Comparison of ENCODE assay signal across 1 cellular context in the genomic region with DNA sequence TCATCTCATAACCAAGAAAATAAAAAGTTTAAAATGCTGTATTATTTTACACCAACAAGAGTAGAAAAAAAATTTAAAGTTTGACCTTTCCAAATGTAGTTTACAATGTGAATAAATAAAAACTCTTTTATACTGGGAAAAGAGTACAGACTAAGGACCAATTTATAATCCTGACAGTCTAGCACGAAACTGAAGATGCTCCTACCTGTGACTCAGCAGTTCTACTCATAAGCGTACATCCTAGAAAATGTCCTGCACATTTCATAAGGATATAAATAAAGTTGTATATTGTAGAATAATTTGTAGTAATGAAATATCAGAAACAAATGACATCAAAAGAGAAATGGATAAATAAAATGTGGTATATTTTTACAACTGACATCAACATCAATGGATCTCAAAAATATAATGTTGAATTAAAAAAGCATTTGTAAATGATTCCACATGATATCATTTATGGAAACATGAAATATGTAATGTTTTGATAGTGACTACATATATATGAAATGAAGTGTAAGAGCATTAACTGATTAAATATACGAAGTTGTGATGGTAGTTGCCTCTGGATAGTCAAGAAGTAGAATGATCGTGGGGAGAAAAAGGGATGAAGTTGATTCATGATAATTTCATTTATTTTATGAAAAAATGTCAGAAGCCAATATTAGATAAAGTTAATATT.
TF ChIP-seq lines count a peak whose summit lies in the region.

No MANE protein-coding gene starts in this region.

TF ChIP-seq in GM23338, 12 proteins besides CTCF, POLR2A, EP300 and RAD21 (continued from another document):
- TF ChIP-seq, protein P1, sequence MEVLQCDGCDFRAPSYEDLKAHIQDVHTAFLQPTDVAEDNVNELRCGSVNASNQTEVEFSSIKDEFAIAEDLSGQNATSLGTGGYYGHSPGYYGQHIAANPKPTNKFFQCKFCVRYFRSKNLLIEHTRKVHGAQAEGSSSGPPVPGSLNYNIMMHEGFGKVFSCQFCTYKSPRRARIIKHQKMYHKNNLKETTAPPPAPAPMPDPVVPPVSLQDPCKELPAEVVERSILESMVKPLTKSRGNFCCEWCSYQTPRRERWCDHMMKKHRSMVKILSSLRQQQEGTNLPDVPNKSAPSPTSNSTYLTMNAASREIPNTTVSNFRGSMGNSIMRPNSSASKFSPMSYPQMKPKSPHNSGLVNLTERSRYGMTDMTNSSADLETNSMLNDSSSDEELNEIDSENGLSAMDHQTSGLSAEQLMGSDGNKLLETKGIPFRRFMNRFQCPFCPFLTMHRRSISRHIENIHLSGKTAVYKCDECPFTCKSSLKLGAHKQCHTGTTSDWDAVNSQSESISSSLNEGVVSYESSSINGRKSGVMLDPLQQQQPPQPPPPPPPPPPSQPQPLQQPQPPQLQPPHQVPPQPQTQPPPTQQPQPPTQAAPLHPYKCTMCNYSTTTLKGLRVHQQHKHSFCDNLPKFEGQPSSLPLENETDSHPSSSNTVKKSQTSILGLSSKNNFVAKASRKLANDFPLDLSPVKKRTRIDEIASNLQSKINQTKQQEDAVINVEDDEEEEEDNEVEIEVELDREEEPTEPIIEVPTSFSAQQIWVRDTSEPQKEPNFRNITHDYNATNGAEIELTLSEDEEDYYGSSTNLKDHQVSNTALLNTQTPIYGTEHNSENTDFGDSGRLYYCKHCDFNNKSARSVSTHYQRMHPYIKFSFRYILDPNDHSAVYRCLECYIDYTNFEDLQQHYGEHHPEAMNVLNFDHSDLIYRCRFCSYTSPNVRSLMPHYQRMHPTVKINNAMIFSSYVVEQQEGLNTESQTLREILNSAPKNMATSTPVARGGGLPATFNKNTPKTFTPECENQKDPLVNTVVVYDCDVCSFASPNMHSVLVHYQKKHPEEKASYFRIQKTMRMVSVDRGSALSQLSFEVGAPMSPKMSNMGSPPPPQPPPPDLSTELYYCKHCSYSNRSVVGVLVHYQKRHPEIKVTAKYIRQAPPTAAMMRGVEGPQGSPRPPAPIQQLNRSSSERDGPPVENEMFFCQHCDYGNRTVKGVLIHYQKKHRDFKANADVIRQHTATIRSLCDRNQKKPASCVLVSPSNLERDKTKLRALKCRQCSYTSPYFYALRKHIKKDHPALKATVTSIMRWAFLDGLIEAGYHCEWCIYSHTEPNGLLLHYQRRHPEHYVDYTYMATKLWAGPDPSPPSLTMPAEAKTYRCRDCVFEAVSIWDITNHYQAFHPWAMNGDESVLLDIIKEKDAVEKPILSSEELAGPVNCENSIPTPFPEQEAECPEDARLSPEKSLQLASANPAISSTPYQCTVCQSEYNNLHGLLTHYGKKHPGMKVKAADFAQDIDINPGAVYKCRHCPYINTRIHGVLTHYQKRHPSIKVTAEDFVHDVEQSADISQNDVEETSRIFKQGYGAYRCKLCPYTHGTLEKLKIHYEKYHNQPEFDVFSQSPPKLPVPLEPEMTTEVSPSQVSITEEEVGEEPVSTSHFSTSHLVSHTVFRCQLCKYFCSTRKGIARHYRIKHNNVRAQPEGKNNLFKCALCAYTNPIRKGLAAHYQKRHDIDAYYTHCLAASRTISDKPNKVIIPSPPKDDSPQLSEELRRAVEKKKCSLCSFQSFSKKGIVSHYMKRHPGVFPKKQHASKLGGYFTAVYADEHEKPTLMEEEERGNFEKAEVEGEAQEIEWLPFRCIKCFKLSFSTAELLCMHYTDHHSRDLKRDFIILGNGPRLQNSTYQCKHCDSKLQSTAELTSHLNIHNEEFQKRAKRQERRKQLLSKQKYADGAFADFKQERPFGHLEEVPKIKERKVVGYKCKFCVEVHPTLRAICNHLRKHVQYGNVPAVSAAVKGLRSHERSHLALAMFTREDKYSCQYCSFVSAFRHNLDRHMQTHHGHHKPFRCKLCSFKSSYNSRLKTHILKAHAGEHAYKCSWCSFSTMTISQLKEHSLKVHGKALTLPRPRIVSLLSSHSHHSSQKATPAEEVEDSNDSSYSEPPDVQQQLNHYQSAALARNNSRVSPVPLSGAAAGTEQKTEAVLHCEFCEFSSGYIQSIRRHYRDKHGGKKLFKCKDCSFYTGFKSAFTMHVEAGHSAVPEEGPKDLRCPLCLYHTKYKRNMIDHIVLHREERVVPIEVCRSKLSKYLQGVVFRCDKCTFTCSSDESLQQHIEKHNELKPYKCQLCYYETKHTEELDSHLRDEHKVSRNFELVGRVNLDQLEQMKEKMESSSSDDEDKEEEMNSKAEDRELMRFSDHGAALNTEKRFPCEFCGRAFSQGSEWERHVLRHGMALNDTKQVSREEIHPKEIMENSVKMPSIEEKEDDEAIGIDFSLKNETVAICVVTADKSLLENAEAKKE (CRISPR knock-in tag; IDR thresholded peaks at IDR 0.05) = no peak
